Comparison of ENCODE assay signal across 21 cellular contexts in the genomic region with DNA sequence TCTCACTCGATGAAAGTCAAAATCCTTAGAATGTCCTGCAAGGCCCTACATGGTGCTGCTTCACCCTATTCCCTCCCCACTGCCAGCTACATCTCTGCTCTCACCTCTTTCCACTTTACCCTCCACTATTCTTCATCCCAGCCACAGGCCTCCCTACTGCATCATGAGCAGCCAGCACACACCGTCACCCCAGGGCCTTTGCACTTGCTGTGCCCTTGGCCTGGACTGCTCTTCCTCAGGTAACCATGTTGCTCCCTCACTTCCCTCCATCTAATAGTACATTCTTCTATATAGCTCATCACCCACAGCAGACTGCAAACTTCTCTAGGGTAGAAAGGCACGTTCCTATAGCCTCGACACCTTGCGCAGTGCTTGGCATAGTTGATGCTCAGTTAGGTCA.
DNase-seq lines count a peak whose midpoint lies in the region; ATAC-seq and TF ChIP-seq lines count a peak whose summit lies in the region.
"Had no signal": no experiment of that assay in that cellular context is flagged by ENCODE, and none has a peak within 500 bp of the region (broad histone marks: within the 10 kb centered on the region; RNA-seq: fewer than 3 reads in every experiment).

No MANE protein-coding gene starts in this region.

- TF ChIP-seq POLR2A in transverse colon (IDR thresholded peaks at IDR 0.05), result no peak

- no peak for TF ChIP-seq CTCF in RWPE1 (conservative IDR thresholded peaks at IDR 0.05; ENCODE audit: low read depth)
- no peak for TF ChIP-seq CTCF in endodermal cell (conservative IDR thresholded peaks at IDR 0.05)
- TF ChIP-seq CTCF in transverse colon (IDR thresholded peaks at IDR 0.05), result no peak

- H3K9me3 ChIP-seq in endodermal cell (ENCODE audit: control insufficient read depth, low read length) (no peaks in the 10 kb centered on the region), transverse colon (no peaks in the 10 kb centered on the region)
- H3K9me3 ChIP-seq: A549 had no signal

- POLR2A ChIA-PET in RWPE1 (lab: Yijun Ruan, JAX; ENCODE audit: low non-redundant PET), result no interaction called here

- H3K4me3 ChIP-seq in endodermal cell (ENCODE audit: low read length), result no peak overlapping the region
- H3K4me3 ChIP-seq in transverse colon, result no peak overlapping the region
- H3K4me3 ChIP-seq: A549 had no signal

- peak overlapping the region; percentile 11 for H3K9ac ChIP-seq in endodermal cell (ENCODE audit: extremely low read depth, low read length, poor library complexity, severe bottlenecking)

- H3K4me3 Mint-ChIP-seq in endodermal cell, result no peak overlapping the region
- no peak overlapping the region for H3K4me3 Mint-ChIP-seq in stimulated activated effector memory CD8-positive, alpha-beta T cell treated with anti-CD3 and anti-CD28 coated beads, Interleukin-12 subunit alpha, Interleukin-12 subunit beta, amount 100 ng/mL, for 72 hours
- H3K4me3 Mint-ChIP-seq: CD8-positive, alpha-beta T cell had no signal

- no peaks in the 10 kb centered on the region for H3K36me3 ChIP-seq in endodermal cell (ENCODE audit: control insufficient read depth, insufficient read depth, low read length)
- no peaks in the 10 kb centered on the region for H3K36me3 ChIP-seq in transverse colon

- H3K4me1 ChIP-seq in endodermal cell (ENCODE audit: control insufficient read depth, insufficient read depth, low read length), result no peaks in the 10 kb centered on the region
- peaks cover 7 to 31% (median 10%) of the 10 kb centered on the region in 4 donors for H3K4me1 ChIP-seq in transverse colon

- TF ChIP-seq EP300 in transverse colon (IDR thresholded peaks at IDR 0.05; ENCODE audit: low read depth), result no peak

- H3K36me3 Mint-ChIP-seq in endodermal cell (ENCODE audit: low read depth), result no peaks in the 10 kb centered on the region
- no peaks in the 10 kb centered on the region for H3K36me3 Mint-ChIP-seq in stimulated activated effector memory CD8-positive, alpha-beta T cell treated with anti-CD3 and anti-CD28 coated beads, Interleukin-12 subunit alpha, Interleukin-12 subunit beta, amount 100 ng/mL, for 72 hours
- H3K36me3 Mint-ChIP-seq: CD8-positive, alpha-beta T cell had no signal

- in situ Hi-C loops in transverse colon (cut with MboI; ENCODE audit: low pct_ligation_motif_present in 1 of 4, low pct_unique_long_range_greater_than_20kb in 1 of 4, low sequenced_read_pairs in 3 of 4) (loop anchor here in 3 of 4 donors (5.0 to 25.0 kb wide), 3 partner anchors 85 to 275 kb away; no protein-coding TSS in a partner anchor), ACHN (cut with HindIII; ENCODE audit: low pct_ligation_motif_present, low pct_unique_long_range_greater_than_20kb, low sequenced_read_pairs) (no loop called here)

- CTCF ChIA-PET in RWPE1 (lab: Yijun Ruan, JAX), result interaction anchor here (0.9 kb wide), 1 partner anchor 71 kb away, joined by 4 read pairs; no protein-coding TSS in a partner anchor

- peaks cover 15% of the 10 kb centered on the region for H3K27me3 ChIP-seq in endodermal cell (ENCODE audit: control insufficient read depth, insufficient read depth, low read length, poor library complexity, severe bottlenecking)
- no peaks in the 10 kb centered on the region for H3K27me3 ChIP-seq in transverse colon

- ATAC-seq in stimulated activated effector memory CD8-positive, alpha-beta T cell treated with anti-CD3 and anti-CD28 coated beads, Interleukin-12 subunit alpha, Interleukin-12 subunit beta, amount 100 ng/mL, for 72 hours, result no peak
- ATAC-seq: CD8-positive, alpha-beta T cell had no signal

- no peak overlapping the region for H3K27ac Mint-ChIP-seq in endodermal cell
- peak overlapping the region; percentile 15 for H3K27ac Mint-ChIP-seq in stimulated activated effector memory CD8-positive, alpha-beta T cell treated with anti-CD3 and anti-CD28 coated beads, Interleukin-12 subunit alpha, Interleukin-12 subunit beta, amount 100 ng/mL, for 72 hours
- H3K27ac Mint-ChIP-seq: CD8-positive, alpha-beta T cell had no signal

- H3K27me3 Mint-ChIP-seq in endodermal cell (ENCODE audit: insufficient read depth), result peaks cover 13% of the 10 kb centered on the region

- H3K9me3 Mint-ChIP-seq in endodermal cell, result no peaks in the 10 kb centered on the region
- no peaks in the 10 kb centered on the region for H3K9me3 Mint-ChIP-seq in stimulated activated effector memory CD8-positive, alpha-beta T cell treated with anti-CD3 and anti-CD28 coated beads, Interleukin-12 subunit alpha, Interleukin-12 subunit beta, amount 100 ng/mL, for 72 hours
- H3K9me3 Mint-ChIP-seq: CD8-positive, alpha-beta T cell had no signal

- WGBS in endodermal cell (ENCODE audit: insufficient coverage in 1 of 2, insufficient read length in 1 of 2), 2 experiments, result 90 to 100% methylated on average over 5 of the region's 5 CpGs
- 93 to 94% methylated on average over 2 to 5 of the region's 5 CpGs for WGBS in transverse colon (ENCODE audit: low coverage in 1 of 2), 2 donors

- H3K4me1 Mint-ChIP-seq in endodermal cell, result peaks cover 17% of the 10 kb centered on the region
- H3K4me1 Mint-ChIP-seq in stimulated activated effector memory CD8-positive, alpha-beta T cell treated with anti-CD3 and anti-CD28 coated beads, Interleukin-12 subunit alpha, Interleukin-12 subunit beta, amount 100 ng/mL, for 72 hours, result peaks cover 20% of the 10 kb centered on the region

- DNase-seq in RWPE1 (ENCODE audit: low spot score) (no peak), endodermal cell (no peak), OCI-M1 (lab: John Stamatoyannopoulos, UW) (no peak), transverse colon (no peak), ACHN (no peak)
- no peak for DNase-seq in stimulated activated effector memory CD8-positive, alpha-beta T cell treated with anti-CD3 and anti-CD28 coated beads, Interleukin-12 subunit alpha, Interleukin-12 subunit beta, amount 100 ng/mL, for 72 hours (ENCODE audit: low spot score in 2 of 2)
- DNase-seq in activated T-cell treated with anti-CD3 and anti-CD28 coated beads, Interleukin-2, amount 50 U/mL, for 1 hour, result no peak
- DNase-seq: C1 segment of cervical spinal cord; CD8-positive, alpha-beta T cell; DND-41; Karpas-422; NCI-H1092; NCI-H1417 treated with DMSO at 0.1 percent for 48 hours; NCI-H1694 treated with DMSO at 0.1 percent for 48 hours; NCI-H2081; NCI-H2227 treated with DMSO at 0.1 percent for 48 hours; NCI-H526 treated with DMSO at 0.1 percent for 48 hours; RPMI8226; SHP77 had no signal

- H3K27ac ChIP-seq in RWPE1 (peak overlapping the region; percentile 52), endodermal cell (ENCODE audit: low read depth, low read length) (no peak overlapping the region), transverse colon (no peak overlapping the region)
- H3K27ac ChIP-seq: HL-60 had no signal

- intact Hi-C loops in transverse colon (cut with DNase I; ENCODE audit: low total_unique reads), result loop anchor here (2.0 kb wide), 1 partner anchor 89 kb away; no protein-coding TSS in a partner anchor
